In the genomic region with DNA sequence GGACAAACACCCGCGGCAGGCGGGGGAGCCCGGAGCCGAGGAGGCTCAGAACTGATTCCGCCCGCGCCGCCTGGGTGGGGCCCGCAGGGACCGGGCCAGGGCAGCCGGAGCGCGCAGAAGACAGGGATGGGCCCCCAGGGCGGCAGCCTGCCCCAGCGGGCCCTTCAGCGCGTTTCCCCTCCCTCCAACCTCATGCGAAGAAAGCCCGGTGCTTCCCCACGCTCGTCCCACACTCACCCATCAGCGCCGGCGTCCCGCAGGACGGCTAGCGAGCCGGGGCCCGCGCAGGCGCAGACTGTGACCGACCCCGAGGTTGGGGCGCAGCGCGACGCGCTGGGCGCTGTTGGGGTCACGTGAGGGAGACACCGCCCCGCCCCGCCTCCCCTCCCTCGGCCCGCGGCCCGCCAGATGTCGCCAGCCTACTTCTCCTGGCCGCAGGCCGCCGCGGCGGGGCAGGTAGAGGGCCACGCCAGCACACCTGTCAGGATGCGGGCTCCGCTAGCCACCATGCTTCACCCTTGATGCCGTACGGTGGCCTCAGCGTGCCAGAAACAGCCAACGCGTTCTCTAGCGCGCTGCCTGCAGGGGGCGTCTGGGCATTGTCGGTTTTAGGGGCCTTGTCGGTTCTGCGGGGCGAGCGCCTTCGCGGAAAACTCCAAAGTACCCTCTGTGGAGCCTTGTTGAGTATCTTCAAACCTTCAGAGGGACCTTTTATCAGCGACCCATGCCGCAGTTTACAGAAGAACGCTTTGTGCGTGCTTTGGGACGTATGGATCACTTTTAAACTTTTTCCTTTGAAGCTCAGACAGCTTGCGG, we compare ENCODE assay signal across 1 cellular context.
TF ChIP-seq lines count a peak whose summit lies in the region.

SLC25A51 (minus strand) TSS at position 297 of the 816 bp plus-strand sequence. CDS start 15,577 bp downstream, outside the sequence.

TF ChIP-seq in K562, 482 proteins besides CTCF, POLR2A, EP300 and RAD21 (continued from another document):
- TF ChIP-seq, protein P1, sequence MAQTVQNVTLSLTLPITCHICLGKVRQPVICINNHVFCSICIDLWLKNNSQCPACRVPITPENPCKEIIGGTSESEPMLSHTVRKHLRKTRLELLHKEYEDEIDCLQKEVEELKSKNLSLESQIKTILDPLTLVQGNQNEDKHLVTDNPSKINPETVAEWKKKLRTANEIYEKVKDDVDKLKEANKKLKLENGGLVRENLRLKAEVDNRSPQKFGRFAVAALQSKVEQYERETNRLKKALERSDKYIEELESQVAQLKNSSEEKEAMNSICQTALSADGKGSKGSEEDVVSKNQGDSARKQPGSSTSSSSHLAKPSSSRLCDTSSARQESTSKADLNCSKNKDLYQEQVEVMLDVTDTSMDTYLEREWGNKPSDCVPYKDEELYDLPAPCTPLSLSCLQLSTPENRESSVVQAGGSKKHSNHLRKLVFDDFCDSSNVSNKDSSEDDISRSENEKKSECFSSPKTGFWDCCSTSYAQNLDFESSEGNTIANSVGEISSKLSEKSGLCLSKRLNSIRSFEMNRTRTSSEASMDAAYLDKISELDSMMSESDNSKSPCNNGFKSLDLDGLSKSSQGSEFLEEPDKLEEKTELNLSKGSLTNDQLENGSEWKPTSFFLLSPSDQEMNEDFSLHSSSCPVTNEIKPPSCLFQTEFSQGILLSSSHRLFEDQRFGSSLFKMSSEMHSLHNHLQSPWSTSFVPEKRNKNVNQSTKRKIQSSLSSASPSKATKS (CRISPR knock-in tag; IDR thresholded peaks at IDR 0.05): no peak
- TF ChIP-seq, protein P2, sequence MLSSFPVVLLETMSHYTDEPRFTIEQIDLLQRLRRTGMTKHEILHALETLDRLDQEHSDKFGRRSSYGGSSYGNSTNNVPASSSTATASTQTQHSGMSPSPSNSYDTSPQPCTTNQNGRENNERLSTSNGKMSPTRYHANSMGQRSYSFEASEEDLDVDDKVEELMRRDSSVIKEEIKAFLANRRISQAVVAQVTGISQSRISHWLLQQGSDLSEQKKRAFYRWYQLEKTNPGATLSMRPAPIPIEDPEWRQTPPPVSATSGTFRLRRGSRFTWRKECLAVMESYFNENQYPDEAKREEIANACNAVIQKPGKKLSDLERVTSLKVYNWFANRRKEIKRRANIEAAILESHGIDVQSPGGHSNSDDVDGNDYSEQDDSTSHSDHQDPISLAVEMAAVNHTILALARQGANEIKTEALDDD (IDR thresholded peaks at IDR 0.05): no peak; the same call in 1 of the 2 replicates
- no peak for TF ChIP-seq COPS2 (conservative IDR thresholded peaks at IDR 0.05)
- peak; percentile 74 for TF ChIP-seq CBFA2T2 (conservative IDR thresholded peaks at IDR 0.05)
- TF ChIP-seq AFF1 (IDR thresholded peaks at IDR 0.05; ENCODE audit: low read depth in 1 of 2, partially characterized antibody in 2 of 2): peak in 1 of 2 experiments; percentile 43
- TF ChIP-seq POLR2B (IDR thresholded peaks at IDR 0.05; ENCODE audit: low read depth, partially characterized antibody): peak; percentile 60
- TF ChIP-seq ZNF644 (tag; IDR thresholded peaks at IDR 0.05; ENCODE audit: low read depth): peak; percentile 25; the same call in 1 of the 2 replicates
- TF ChIP-seq MECOM (CRISPR knock-in tag; IDR thresholded peaks at IDR 0.05): peak; percentile 50; the same call in 1 of the 2 replicates
- no peak for TF ChIP-seq SREBF1 (IDR thresholded peaks at IDR 0.05; ENCODE audit: borderline replicate concordance, low read depth, low read length)
- no peak for TF ChIP-seq ZC3H8 (IDR thresholded peaks at IDR 0.05)
- TF ChIP-seq CREB1 (IDR thresholded peaks at IDR 0.05): peak; percentile 64; the same call in 1 of the 2 replicates
- TF ChIP-seq CREB1 (CRISPR knock-in tag; IDR thresholded peaks at IDR 0.05): peak; percentile 83
- 0 out of 2 replicates have a peak, but pooled peaks have one; percentile 36 for TF ChIP-seq ZNF324 (CRISPR knock-in tag; IDR thresholded peaks at IDR 0.05)
- no peak for TF ChIP-seq ZNF444 (CRISPR knock-in tag; IDR thresholded peaks at IDR 0.05)
- peak; percentile 78 for TF ChIP-seq DMBX1 (CRISPR knock-in tag; IDR thresholded peaks at IDR 0.05; ENCODE audit: borderline replicate concordance)
- TF ChIP-seq NR2C1 (IDR thresholded peaks at IDR 0.05): peak; percentile 86
- peak; percentile 86 for TF ChIP-seq NR2C1 (tag; IDR thresholded peaks at IDR 0.05)
- TF ChIP-seq ZFP30 (CRISPR knock-in tag; IDR thresholded peaks at IDR 0.05; ENCODE audit: borderline replicate concordance): no peak
- TF ChIP-seq RCOR1 (IDR thresholded peaks at IDR 0.05; ENCODE audit: borderline replicate concordance in 1 of 2, low read depth in 2 of 2, low read length in 2 of 2): peak in 1 of 2 experiments; percentile 93; a peak in 3 of 4 replicates
- no peak for TF ChIP-seq FUS (optimal IDR thresholded peaks at IDR 0.05; ENCODE audit: low read depth, low read length)
- 0 out of 2 replicates have a peak, but pooled peaks have one; percentile 66 for TF ChIP-seq ZC3H11A (IDR thresholded peaks at IDR 0.05; ENCODE audit: low read depth, low read length)
- peak; percentile 82; the same call in 1 of the 2 replicates for TF ChIP-seq ARID3B (CRISPR knock-in tag; IDR thresholded peaks at IDR 0.05; ENCODE audit: borderline replicate concordance)
- 0 out of 2 replicates have a peak, but pooled peaks have one; percentile 41 for TF ChIP-seq ZNF311 (CRISPR knock-in tag; IDR thresholded peaks at IDR 0.05)
- peak; percentile 39; the same call in 1 of the 2 replicates for TF ChIP-seq ZSCAN32 (CRISPR knock-in tag; IDR thresholded peaks at IDR 0.05)
- 0 out of 2 replicates have a peak, but pooled peaks have one; percentile 4 for TF ChIP-seq ZNF707 (CRISPR knock-in tag; conservative IDR thresholded peaks at IDR 0.05)
- no peak for TF ChIP-seq ZNF384 (IDR thresholded peaks at IDR 0.05; ENCODE audit: low read depth, low read length)
- TF ChIP-seq TRIM25 (IDR thresholded peaks at IDR 0.05; ENCODE audit: borderline replicate concordance): no peak
- peak; percentile 43 for TF ChIP-seq SMARCE1 (IDR thresholded peaks at IDR 0.05)
- TF ChIP-seq TEAD2 (tag; IDR thresholded peaks at IDR 0.05): no peak
- TF ChIP-seq, protein P3, sequence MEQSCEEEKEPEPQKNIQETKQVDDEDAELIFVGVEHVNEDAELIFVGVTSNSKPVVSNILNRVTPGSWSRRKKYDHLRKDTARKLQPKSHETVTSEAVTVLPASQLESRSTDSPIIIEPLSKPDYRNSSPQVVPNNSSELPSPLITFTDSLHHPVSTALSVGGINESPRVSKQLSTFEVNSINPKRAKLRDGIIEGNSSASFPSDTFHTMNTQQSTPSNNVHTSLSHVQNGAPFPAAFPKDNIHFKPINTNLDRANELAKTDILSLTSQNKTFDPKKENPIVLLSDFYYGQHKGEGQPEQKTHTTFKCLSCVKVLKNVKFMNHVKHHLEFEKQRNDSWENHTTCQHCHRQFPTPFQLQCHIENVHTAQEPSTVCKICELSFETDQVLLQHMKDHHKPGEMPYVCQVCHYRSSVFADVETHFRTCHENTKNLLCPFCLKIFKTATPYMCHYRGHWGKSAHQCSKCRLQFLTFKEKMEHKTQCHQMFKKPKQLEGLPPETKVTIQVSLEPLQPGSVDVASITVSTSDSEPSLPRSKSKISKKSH (CRISPR knock-in tag; IDR thresholded peaks at IDR 0.05): no peak
- TF ChIP-seq TSC22D4 (tag; IDR thresholded peaks at IDR 0.05): no peak
- no peak for TF ChIP-seq MAFG (tag; conservative IDR thresholded peaks at IDR 0.05)
- TF ChIP-seq RFX1 (IDR thresholded peaks at IDR 0.05): no peak
- TF ChIP-seq NEUROD1 (IDR thresholded peaks at IDR 0.05; ENCODE audit: borderline replicate concordance, low read depth, low read length, partially characterized antibody): peak; percentile 94
- TF ChIP-seq ELF2 (CRISPR knock-in tag; IDR thresholded peaks at IDR 0.05): peak; percentile 62; the same call in 1 of the 2 replicates
- TF ChIP-seq, protein P4, sequence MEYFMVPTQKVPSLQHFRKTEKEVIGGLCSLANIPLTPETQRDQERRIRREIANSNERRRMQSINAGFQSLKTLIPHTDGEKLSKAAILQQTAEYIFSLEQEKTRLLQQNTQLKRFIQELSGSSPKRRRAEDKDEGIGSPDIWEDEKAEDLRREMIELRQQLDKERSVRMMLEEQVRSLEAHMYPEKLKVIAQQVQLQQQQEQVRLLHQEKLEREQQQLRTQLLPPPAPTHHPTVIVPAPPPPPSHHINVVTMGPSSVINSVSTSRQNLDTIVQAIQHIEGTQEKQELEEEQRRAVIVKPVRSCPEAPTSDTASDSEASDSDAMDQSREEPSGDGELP (CRISPR knock-in tag; IDR thresholded peaks at IDR 0.05; ENCODE audit: borderline replicate concordance): peak; percentile 90
- 0 out of 2 replicates have a peak, but pooled peaks have one; percentile 56 for TF ChIP-seq ZNF23 (CRISPR knock-in tag; IDR thresholded peaks at IDR 0.05)
- peak; percentile 27 for TF ChIP-seq CHD4 (IDR thresholded peaks at IDR 0.05; ENCODE audit: insufficient read depth, insufficient replicate concordance, low read depth, low read length, poor library complexity, severe bottlenecking)
- TF ChIP-seq SRSF7 (optimal IDR thresholded peaks at IDR 0.05; ENCODE audit: low read depth, low read length): no peak
- no peak for TF ChIP-seq TCF7 (IDR thresholded peaks at IDR 0.05; ENCODE audit: borderline replicate concordance)
- TF ChIP-seq SIN3B (IDR thresholded peaks at IDR 0.05; ENCODE audit: low read depth): peak; percentile 93
- peak; percentile 94 for TF ChIP-seq RBBP5 (IDR thresholded peaks at IDR 0.05; ENCODE audit: borderline replicate concordance, insufficient read depth, low read length, poor library complexity, severe bottlenecking)
- TF ChIP-seq ID3 (CRISPR knock-in tag; IDR thresholded peaks at IDR 0.05): no peak
- TF ChIP-seq ID3 (tag; IDR thresholded peaks at IDR 0.05): peak; percentile 73
- TF ChIP-seq ZNF24 (IDR thresholded peaks at IDR 0.05): peak; percentile 76
- no peak for TF ChIP-seq ZNF699 (CRISPR knock-in tag; IDR thresholded peaks at IDR 0.05; ENCODE audit: insufficient replicate concordance)
- no peak for TF ChIP-seq HLTF (IDR thresholded peaks at IDR 0.05)
- TF ChIP-seq KLF16 (IDR thresholded peaks at IDR 0.05): peak; percentile 98
- TF ChIP-seq HIVEP1 (CRISPR knock-in tag; IDR thresholded peaks at IDR 0.05): no peak
